ENCODE assay signal across 31 cellular contexts in genomic region chr7:46960974-46961373, GRCh38.
"Had no signal": no experiment of that assay in that cellular context is flagged by ENCODE, and none has a peak within 500 bp of the region (broad histone marks: within the 10 kb centered on the region; RNA-seq: fewer than 3 reads in every experiment).

No MANE protein-coding gene starts in this region.

- H3K27me3 Mint-ChIP-seq: activated CD4-positive, alpha-beta memory T cell treated with anti-CD3 and anti-CD28 coated beads for 36 hours; activated CD4-positive, alpha-beta T cell treated with anti-CD3 and anti-CD28 coated beads, Interleukin-2, amount 10 ng/mL, durations not matched to agents 24 days and 14 days; activated naive CD8-positive, alpha-beta T cell treated with anti-CD3 and anti-CD28 coated beads for 36 hours; dendritic cell treated with granulocyte-macrophage colony-stimulating factor and Interleukin-4, amounts not matched to agents 40 ng/mL and 50 ng/mL, for 4 days; stimulated activated naive CD8-positive, alpha-beta T cell treated with anti-CD3 and anti-CD28 coated beads, Interleukin-15, Interleukin-2, amounts not matched to agents 100 ng/mL and 50 ng/mL, for 24 hours had no signal

- H3K4me1 ChIP-seq: ascending aorta, heart right ventricle, left lung, right lobe of liver had no signal

- FAIRE-seq: urothelium cell line had no signal

- DNase-seq: activated CD4-positive, alpha-beta memory T cell treated with anti-CD3 and anti-CD28 coated beads for 36 hours; activated CD4-positive, alpha-beta T cell treated with anti-CD3 and anti-CD28 coated beads, Interleukin-2, amount 10 ng/mL, durations not matched to agents 24 days and 14 days; activated CD4-positive, CD25-positive, alpha-beta regulatory T cell treated with anti-CD3 and anti-CD28 coated beads, Interleukin-2, amount 50 U/mL, for 72 hours; activated CD8-positive, alpha-beta memory T cell treated with anti-CD3 and anti-CD28 coated beads, Interleukin-2, amount 50 U/mL, for 4 hours; activated effector memory CD4-positive, alpha-beta T cell treated with anti-CD3 and anti-CD28 coated beads, Interleukin-2, amount 50 U/mL, for 16 hours; activated naive CD4-positive, alpha-beta T cell treated with anti-CD3 and anti-CD28 coated beads for 36 hours; activated naive CD8-positive, alpha-beta T cell treated with anti-CD3 and anti-CD28 coated beads for 36 hours; activated T-cell treated with anti-CD3 and anti-CD28 coated beads, Interleukin-2, amount 50 U/mL, for 1 hour; adrenal gland; brain microvascular endothelial cell; foreskin fibroblast; heart right ventricle; kidney glomerular epithelial cell; left lung; mucosa of descending colon; right lobe of liver; stimulated activated CD4-positive, alpha-beta T cell treated with anti-CD3 and anti-CD28 coated beads, Interleukin-12 subunit alpha, Interleukin-12 subunit beta, amount 100 ng/mL, for 4 hours; stimulated activated CD4-positive, alpha-beta T cell treated with anti-CD3 and anti-CD28 coated beads, Interleukin-4, amount 100 ng/mL, for 24 hours; T-helper 1 cell; trophoblast cell had no signal

- H3K4me1 Mint-ChIP-seq: activated CD4-positive, alpha-beta T cell treated with anti-CD3 and anti-CD28 coated beads, Interleukin-2, amount 10 ng/mL, durations not matched to agents 24 days and 14 days; activated naive CD8-positive, alpha-beta T cell treated with anti-CD3 and anti-CD28 coated beads for 36 hours; stimulated activated effector memory CD8-positive, alpha-beta T cell treated with anti-CD3 and anti-CD28 coated beads, Interleukin-12 subunit alpha, Interleukin-12 subunit beta, amount 100 ng/mL, for 72 hours had no signal

- H3K27ac Mint-ChIP-seq: activated CD4-positive, alpha-beta memory T cell treated with anti-CD3 and anti-CD28 coated beads for 36 hours; activated CD4-positive, alpha-beta T cell treated with anti-CD3 and anti-CD28 coated beads, Interleukin-2, amount 10 ng/mL, durations not matched to agents 24 days and 14 days; activated naive CD4-positive, alpha-beta T cell treated with anti-CD3 and anti-CD28 coated beads for 36 hours; activated naive CD8-positive, alpha-beta T cell treated with anti-CD3 and anti-CD28 coated beads for 36 hours; activated T-helper 1 cell treated with anti-CD3 and anti-CD28 coated beads, Interleukin-12 subunit alpha, Interleukin-12 subunit beta, Interleukin-2, Interleukin-4 antibody, amounts not matched to agents 30 ng/mL and 10 ng/mL and 1 ng/mL, durations not matched to agents 14 hours and 24 hours and 36 hours; dendritic cell treated with granulocyte-macrophage colony-stimulating factor and Interleukin-4, amounts not matched to agents 40 ng/mL and 50 ng/mL, for 4 days; stimulated activated effector memory CD8-positive, alpha-beta T cell treated with anti-CD3 and anti-CD28 coated beads, Interleukin-12 subunit alpha, Interleukin-12 subunit beta, amount 100 ng/mL, for 72 hours; stimulated activated naive CD8-positive, alpha-beta T cell treated with anti-CD3 and anti-CD28 coated beads, Interleukin-15, Interleukin-2, amounts not matched to agents 100 ng/mL and 50 ng/mL, for 24 hours; T-helper 2 cell treated with Interferon-gamma antibody and Interleukin-4, amounts not matched to agents 5 μg/mL and 100 μg/mL, for 36 hours had no signal

- H3K9me3 Mint-ChIP-seq: activated CD4-positive, alpha-beta T cell treated with anti-CD3 and anti-CD28 coated beads, Interleukin-2, amount 10 ng/mL, durations not matched to agents 24 days and 14 days had no signal

- H3K27me3 ChIP-seq: adrenal gland, ascending aorta, brain microvascular endothelial cell, heart right ventricle, left lung, right lobe of liver had no signal

- H3K36me3 ChIP-seq: adrenal gland, ascending aorta, brain microvascular endothelial cell, heart right ventricle, left lung, right lobe of liver, thoracic aorta had no signal

- ATAC-seq: left lung; mucosa of descending colon; right lobe of liver; stimulated activated effector memory CD8-positive, alpha-beta T cell treated with anti-CD3 and anti-CD28 coated beads, Interleukin-12 subunit alpha, Interleukin-12 subunit beta, amount 100 ng/mL, for 72 hours had no signal

- H3K4me3 Mint-ChIP-seq: activated CD4-positive, alpha-beta memory T cell treated with anti-CD3 and anti-CD28 coated beads for 36 hours; activated CD4-positive, alpha-beta T cell treated with anti-CD3 and anti-CD28 coated beads, Interleukin-2, amount 10 ng/mL, durations not matched to agents 24 days and 14 days; activated naive CD4-positive, alpha-beta T cell treated with anti-CD3 and anti-CD28 coated beads for 36 hours; activated naive CD8-positive, alpha-beta T cell treated with anti-CD3 and anti-CD28 coated beads for 36 hours; activated T-helper 1 cell treated with anti-CD3 and anti-CD28 coated beads, Interleukin-12 subunit alpha, Interleukin-12 subunit beta, Interleukin-2, Interleukin-4 antibody, amounts not matched to agents 30 ng/mL and 10 ng/mL and 1 ng/mL, durations not matched to agents 14 hours and 24 hours and 36 hours; dendritic cell treated with granulocyte-macrophage colony-stimulating factor and Interleukin-4, amounts not matched to agents 40 ng/mL and 50 ng/mL, for 4 days; nephron; stimulated activated effector memory CD8-positive, alpha-beta T cell treated with anti-CD3 and anti-CD28 coated beads, Interleukin-12 subunit alpha, Interleukin-12 subunit beta, amount 100 ng/mL, for 72 hours; stimulated activated naive CD8-positive, alpha-beta T cell treated with anti-CD3 and anti-CD28 coated beads, Interleukin-15, Interleukin-2, amounts not matched to agents 100 ng/mL and 50 ng/mL, for 24 hours; T-helper 2 cell treated with Interferon-gamma antibody and Interleukin-4, amounts not matched to agents 5 μg/mL and 100 μg/mL, for 36 hours had no signal

- H3K4me3 ChIP-seq: adrenal gland, ascending aorta, heart right ventricle, left lung, lung, mucosa of descending colon, right lobe of liver, skin epidermis, thoracic aorta had no signal

- H3K27ac ChIP-seq: adrenal gland, ascending aorta, brain microvascular endothelial cell, heart right ventricle, left lung, right lobe of liver, skin epidermis, thoracic aorta had no signal

- H3K36me3 Mint-ChIP-seq: activated CD4-positive, alpha-beta memory T cell treated with anti-CD3 and anti-CD28 coated beads for 36 hours; activated naive CD8-positive, alpha-beta T cell treated with anti-CD3 and anti-CD28 coated beads for 36 hours; stimulated activated effector memory CD8-positive, alpha-beta T cell treated with anti-CD3 and anti-CD28 coated beads, Interleukin-12 subunit alpha, Interleukin-12 subunit beta, amount 100 ng/mL, for 72 hours had no signal
